In the genomic region with DNA sequence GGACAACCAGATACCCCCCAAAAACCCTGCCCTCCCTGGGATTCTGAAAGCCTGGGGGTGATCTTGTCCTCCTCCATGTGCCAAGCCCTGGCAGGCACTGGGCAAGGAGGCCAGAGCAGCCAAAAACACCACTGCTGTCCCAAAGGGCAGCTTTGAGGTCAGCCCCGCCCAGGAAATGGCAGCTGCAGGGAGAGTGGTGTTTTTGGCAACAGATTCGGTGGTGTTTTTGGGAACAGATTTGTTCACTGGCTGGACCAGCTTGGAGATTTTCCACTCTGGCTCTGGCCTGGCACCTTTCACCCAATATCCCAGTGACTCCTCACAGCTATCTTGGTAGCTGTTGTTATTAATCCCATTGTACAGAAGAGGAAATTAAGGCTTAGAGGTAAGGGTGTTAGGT, we compare ENCODE assay signal across 11 cellular contexts. TPM values are rescaled to one million over a fixed set of nuclear protein-coding genes. Genes with fewer than 3 reads are reported as not detected.
DNase-seq lines count a peak whose midpoint lies in the region; ATAC-seq and TF ChIP-seq lines count a peak whose summit lies in the region.
"Had no signal": no experiment of that assay in that cellular context is flagged by ENCODE, and none has a peak within 500 bp of the region (broad histone marks: within the 10 kb centered on the region; RNA-seq: fewer than 3 reads in every experiment).

No MANE protein-coding gene starts in this region.

- DNase-seq in CD4-positive, CD25-positive, alpha-beta regulatory T cell: peak in 1 of 3 donors; percentile 36
- DNase-seq in T-cell (no peak), hepatic stellate cell (ENCODE audit: low spot score) (peak; percentile 46), putamen (ENCODE audit: low spot score) (no peak), GDM1 (lab: John Stamatoyannopoulos, UW) (no peak), type B pancreatic cell (ENCODE audit: extremely low spot score, unreplicated experiment) (no peak)
- DNase-seq: colonic mucosa, DMS79 had no signal

- H3K36me3 Mint-ChIP-seq in CD4-positive, CD25-positive, alpha-beta regulatory T cell: peaks cover 4% of the 10 kb centered on the region
- peaks cover 8% of the 10 kb centered on the region for H3K36me3 Mint-ChIP-seq in T-cell
- H3K36me3 Mint-ChIP-seq in type B pancreatic cell: no peaks in the 10 kb centered on the region

- peak overlapping the region; percentile 26 for H3K4me3 ChIP-seq in CD4-positive, CD25-positive, alpha-beta regulatory T cell (ENCODE audit: low read depth, low read length)
- H3K4me3 ChIP-seq: colonic mucosa, neural progenitor cell had no signal

- no peaks in the 10 kb centered on the region for H3K9me3 Mint-ChIP-seq in CD4-positive, CD25-positive, alpha-beta regulatory T cell
- H3K9me3 Mint-ChIP-seq in T-cell (no peaks in the 10 kb centered on the region), type B pancreatic cell (no peaks in the 10 kb centered on the region)
- H3K9me3 Mint-ChIP-seq: neural progenitor cell had no signal

- no peak for ATAC-seq in CD4-positive, CD25-positive, alpha-beta regulatory T cell (ENCODE audit: low read depth in 2 of 2)
- ATAC-seq in GM21423 (IDR thresholded peaks at IDR 0.05; ENCODE audit: unreplicated experiment): peak; percentile 6
- no peak for ATAC-seq in T-cell (replicated peaks in 1 of 4)
- no peak for ATAC-seq in HG02642 (IDR thresholded peaks at IDR 0.05; ENCODE audit: poor library complexity, unreplicated experiment)

- H3K27me3 Mint-ChIP-seq in CD4-positive, CD25-positive, alpha-beta regulatory T cell: no peaks in the 10 kb centered on the region
- H3K27me3 Mint-ChIP-seq in T-cell (no peaks in the 10 kb centered on the region), type B pancreatic cell (no peaks in the 10 kb centered on the region)

- H3K4me1 ChIP-seq in CD4-positive, CD25-positive, alpha-beta regulatory T cell (ENCODE audit: control insufficient read depth, insufficient read depth, low read length, poor library complexity, severe bottlenecking): peaks cover 54% of the 10 kb centered on the region
- H3K4me1 ChIP-seq: colonic mucosa had no signal

- peaks cover 12 to 60% (median 26%) of the 10 kb centered on the region in 4 donors for H3K4me1 Mint-ChIP-seq in CD4-positive, CD25-positive, alpha-beta regulatory T cell
- H3K4me1 Mint-ChIP-seq in T-cell: peaks cover 21 to 36% (median 31%) of the 10 kb centered on the region in 3 donors
- H3K4me1 Mint-ChIP-seq in type B pancreatic cell (ENCODE audit: unreplicated experiment): peaks cover 45% of the 10 kb centered on the region

- peak overlapping the region; percentile 39 for H3K27ac ChIP-seq in CD4-positive, CD25-positive, alpha-beta regulatory T cell (ENCODE audit: insufficient read depth, low read length, poor library complexity, severe bottlenecking)
- H3K27ac ChIP-seq: colonic mucosa, neural progenitor cell had no signal

- POLR2A ChIA-PET in T-cell (lab: Charles Lee): no interaction called here

- H3K4me3 Mint-ChIP-seq in CD4-positive, CD25-positive, alpha-beta regulatory T cell: peak overlapping the region in 1 of 4 donors; percentile 56
- no peak overlapping the region for H3K4me3 Mint-ChIP-seq in T-cell
- no peak overlapping the region for H3K4me3 Mint-ChIP-seq in type B pancreatic cell
- H3K4me3 Mint-ChIP-seq: neural progenitor cell had no signal

- peaks cover 3% of the 10 kb centered on the region for H3K36me3 ChIP-seq in CD4-positive, CD25-positive, alpha-beta regulatory T cell (ENCODE audit: control insufficient read depth, insufficient read depth, low read length)
- H3K36me3 ChIP-seq: colonic mucosa, neural progenitor cell had no signal

- H3K27me3 ChIP-seq in CD4-positive, CD25-positive, alpha-beta regulatory T cell (ENCODE audit: control insufficient read depth, insufficient read depth, low read length): no peaks in the 10 kb centered on the region
- H3K27me3 ChIP-seq: colonic mucosa, neural progenitor cell had no signal

- H3K9me3 ChIP-seq in CD4-positive, CD25-positive, alpha-beta regulatory T cell (ENCODE audit: control insufficient read depth in 2 of 2, low read length in 2 of 2): no peaks in the 10 kb centered on the region
- H3K9me3 ChIP-seq: colonic mucosa had no signal

- no peak for TF ChIP-seq CTCF in type B pancreatic cell (conservative IDR thresholded peaks at IDR 0.05)

- CTCF ChIA-PET in T-cell (lab: Charles Lee): no interaction called here

- H3K27ac Mint-ChIP-seq in CD4-positive, CD25-positive, alpha-beta regulatory T cell: peak overlapping the region in 2 of 3 donors; percentile 87 to 90
- H3K27ac Mint-ChIP-seq in T-cell (peak overlapping the region; percentile 46 to 58), type B pancreatic cell (no peak overlapping the region)

RNA-seq across cellular contexts. Expression of a gene that starts 34.7 kb away (rescaled TPM):
- total RNA-seq in CD4-positive, CD25-positive, alpha-beta regulatory T cell: 23.7 TPM
- polyA plus RNA-seq in CD4-positive, CD25-positive, alpha-beta regulatory T cell: 1 to 10 TPM; 1.0 to 3.3 (median 1.9) TPM
- total RNA-seq in T-cell (10 to 100 TPM in 4 of 5 donors, 1 to 10 TPM in 1; 8.9 to 21.5 (median 19.8) TPM), type B pancreatic cell (ENCODE audit: low replicate concordance) (7.1 and 16.5 TPM in 2 replicates)

RNA-seq across cellular contexts. Expression of a gene that starts 54.8 kb away (rescaled TPM):
- 58.1 TPM for total RNA-seq in CD4-positive, CD25-positive, alpha-beta regulatory T cell
- 100 to 1,000 TPM in 1 of 4 donors, 10 to 100 TPM in 3; 89.8 to 102 (median 95.6) TPM for polyA plus RNA-seq in CD4-positive, CD25-positive, alpha-beta regulatory T cell
- total RNA-seq in T-cell (10 to 100 TPM; 43.7 to 51.9 (median 51.3) TPM), type B pancreatic cell (ENCODE audit: low replicate concordance) (50.4 and 55.0 TPM in 2 replicates)
